ENCODE assay signal across 12 cellular contexts in the genomic region with DNA sequence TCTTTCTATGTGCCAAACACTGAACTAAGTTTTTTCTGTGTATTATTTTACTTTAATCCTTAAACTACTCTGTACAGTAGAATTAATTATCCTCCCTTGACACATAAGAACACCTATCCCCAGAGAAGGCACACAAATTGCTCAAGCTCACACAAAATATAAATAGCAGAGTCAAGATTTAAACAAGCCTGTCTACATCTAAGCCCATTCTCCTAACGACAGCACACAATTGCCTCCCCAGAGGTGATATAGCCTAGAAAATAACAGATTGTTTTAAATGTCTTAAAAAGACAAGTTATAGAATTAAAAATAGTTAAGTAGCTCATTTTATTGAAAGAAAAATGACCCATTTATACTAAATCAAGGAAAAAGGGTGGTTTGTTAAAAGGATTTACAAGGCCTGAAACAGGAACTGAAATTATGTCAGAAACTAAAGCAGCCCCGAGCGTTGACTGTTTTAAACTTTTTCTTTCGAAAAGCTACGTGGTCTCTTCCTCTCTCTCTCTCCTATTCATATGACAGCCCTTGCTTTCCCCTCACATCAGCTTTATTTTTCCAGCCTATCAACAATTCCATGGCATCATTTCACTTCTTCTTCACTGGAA. TPM values are rescaled to one million over a fixed set of nuclear protein-coding genes. Genes with fewer than 3 reads are reported as not detected.
DNase-seq lines count a peak whose midpoint lies in the region; ATAC-seq and TF ChIP-seq lines count a peak whose summit lies in the region.
"Had no signal": no experiment of that assay in that cellular context is flagged by ENCODE, and none has a peak within 500 bp of the region (broad histone marks: within the 10 kb centered on the region; RNA-seq: fewer than 3 reads in every experiment).

No MANE protein-coding gene starts in this region.

- ATAC-seq in GM18519 (IDR thresholded peaks at IDR 0.05; ENCODE audit: low FRiP score, unreplicated experiment), result peak; percentile 73
- peak; percentile 92 for ATAC-seq in GM21576 (IDR thresholded peaks at IDR 0.05; ENCODE audit: unreplicated experiment)
- peak; percentile 95 for ATAC-seq in HG03342 (IDR thresholded peaks at IDR 0.05; ENCODE audit: unreplicated experiment)
- no peak for ATAC-seq in upper lobe of right lung

- WGBS in sigmoid colon, 2 donors, result 61 to 93% methylated on average over 5 of the region's 5 CpGs

- H3K4me3 Mint-ChIP-seq in dendritic cell treated with granulocyte-macrophage colony-stimulating factor and Interleukin-4, amounts not matched to agents 40 ng/mL and 50 ng/mL, for 4 days, result peak overlapping the region; percentile 17
- H3K4me3 Mint-ChIP-seq: activated CD4-positive, alpha-beta memory T cell treated with anti-CD3 and anti-CD28 coated beads for 36 hours had no signal

- TF ChIP-seq CTCF in upper lobe of right lung (IDR thresholded peaks at IDR 0.05), result no peak
- TF ChIP-seq CTCF in sigmoid colon (IDR thresholded peaks at IDR 0.05), result no peak

- TF ChIP-seq POLR2A in sigmoid colon (IDR thresholded peaks at IDR 0.05), result no peak

- H3K4me1 ChIP-seq in upper lobe of right lung (no peaks in the 10 kb centered on the region), sigmoid colon (no peaks in the 10 kb centered on the region)

- no peaks in the 10 kb centered on the region for H3K27me3 ChIP-seq in upper lobe of right lung
- H3K27me3 ChIP-seq in sigmoid colon, result no peaks in the 10 kb centered on the region

- DNase-seq in stimulated activated CD4-positive, alpha-beta T cell treated with anti-CD3 and anti-CD28 coated beads, Interleukin-4, amount 100 ng/mL, for 24 hours, result no peak
- no peak for DNase-seq in upper lobe of right lung
- DNase-seq in stimulated activated CD4-positive, alpha-beta T cell treated with anti-CD3 and anti-CD28 coated beads, Interleukin-2, amount 100 ng/mL, for 24 hours, result no peak
- DNase-seq in sigmoid colon, result no peak
- DNase-seq: activated CD4-positive, alpha-beta memory T cell treated with anti-CD3 and anti-CD28 coated beads for 36 hours; stimulated activated CD4-positive, alpha-beta T cell treated with anti-CD3 and anti-CD28 coated beads, Interleukin-12 subunit alpha, Interleukin-12 subunit beta, amount 100 ng/mL, for 4 hours had no signal

- no peaks in the 10 kb centered on the region for H3K9me3 ChIP-seq in upper lobe of right lung
- H3K9me3 ChIP-seq in sigmoid colon, result no peaks in the 10 kb centered on the region
- H3K9me3 ChIP-seq: thoracic aorta had no signal

- H3K36me3 ChIP-seq in upper lobe of right lung, result no peaks in the 10 kb centered on the region
- H3K36me3 ChIP-seq in sigmoid colon, result no peaks in the 10 kb centered on the region
- H3K36me3 ChIP-seq: thoracic aorta had no signal

- peaks cover 49% of the 10 kb centered on the region for H3K4me1 Mint-ChIP-seq in dendritic cell treated with granulocyte-macrophage colony-stimulating factor and Interleukin-4, amounts not matched to agents 40 ng/mL and 50 ng/mL, for 4 days (ENCODE audit: low read depth)

- H3K4me3 ChIP-seq in upper lobe of right lung (no peak overlapping the region), sigmoid colon (no peak overlapping the region)
- H3K4me3 ChIP-seq: thoracic aorta had no signal

- no peaks in the 10 kb centered on the region for H3K36me3 Mint-ChIP-seq in dendritic cell treated with granulocyte-macrophage colony-stimulating factor and Interleukin-4, amounts not matched to agents 40 ng/mL and 50 ng/mL, for 4 days (ENCODE audit: low read depth)
- H3K36me3 Mint-ChIP-seq: activated CD4-positive, alpha-beta memory T cell treated with anti-CD3 and anti-CD28 coated beads for 36 hours had no signal

- H3K27me3 Mint-ChIP-seq in dendritic cell treated with granulocyte-macrophage colony-stimulating factor and Interleukin-4, amounts not matched to agents 40 ng/mL and 50 ng/mL, for 4 days, result no peaks in the 10 kb centered on the region
- H3K27me3 Mint-ChIP-seq: activated CD4-positive, alpha-beta memory T cell treated with anti-CD3 and anti-CD28 coated beads for 36 hours had no signal

- no peak for TF ChIP-seq EP300 in sigmoid colon (IDR thresholded peaks at IDR 0.05)

- peaks cover 9% of the 10 kb centered on the region for H3K9me3 Mint-ChIP-seq in dendritic cell treated with granulocyte-macrophage colony-stimulating factor and Interleukin-4, amounts not matched to agents 40 ng/mL and 50 ng/mL, for 4 days
- H3K9me3 Mint-ChIP-seq: activated CD4-positive, alpha-beta memory T cell treated with anti-CD3 and anti-CD28 coated beads for 36 hours had no signal

- H3K27ac Mint-ChIP-seq in dendritic cell treated with granulocyte-macrophage colony-stimulating factor and Interleukin-4, amounts not matched to agents 40 ng/mL and 50 ng/mL, for 4 days, result peak overlapping the region; percentile 88
- H3K27ac Mint-ChIP-seq: activated CD4-positive, alpha-beta memory T cell treated with anti-CD3 and anti-CD28 coated beads for 36 hours had no signal

- H3K27ac ChIP-seq in upper lobe of right lung (no peak overlapping the region), sigmoid colon (no peak overlapping the region)
- H3K27ac ChIP-seq: thoracic aorta had no signal

- intact Hi-C loops in dendritic cell treated with granulocyte-macrophage colony-stimulating factor and Interleukin-4, amounts not matched to agents 40 ng/mL and 50 ng/mL, for 4 days (cut with micrococcal nuclease), result loop anchor here (5.0 kb wide), 1 partner anchor 182 kb away; no protein-coding TSS in a partner anchor
- intact Hi-C loops in upper lobe of right lung (cut with DNase I), result no loop called here
- intact Hi-C loops in sigmoid colon (cut with DNase I), result no loop called here

RNA-seq across cellular contexts. Expression of a gene that starts 30.5 kb away (rescaled TPM):
- not detected for total RNA-seq in upper lobe of right lung
- total RNA-seq in sigmoid colon, result under 1 TPM in 1 of 4 donors, not detected in 3; 0.55 TPM
- polyA plus RNA-seq in sigmoid colon, result under 1 TPM in 1 of 3 donors, not detected in 2; 0.06 TPM
- total RNA-seq: activated CD4-positive, alpha-beta memory T cell treated with anti-CD3 and anti-CD28 coated beads for 36 hours; mesenteric fat pad had no signal
